In genomic region chr11:128054323-128054910, GRCh38 we compare ENCODE assay signal across 8 cellular contexts.
DNase-seq lines count a peak whose midpoint lies in the region; ATAC-seq, FAIRE-seq and TF ChIP-seq lines count a peak whose summit lies in the region.

No MANE protein-coding gene starts in this region.

- FAIRE-seq in frontal cortex (lab: Jason Lieb, UNC): no peak
- FAIRE-seq in D721Med (lab: Jason Lieb, UNC): no peak

- H3K36me3 Mint-ChIP-seq in chondrocyte (ENCODE audit: low read depth): no peaks in the 10 kb centered on the region

- H3K9me3 Mint-ChIP-seq in chondrocyte (ENCODE audit: low read depth): peaks cover 9% of the 10 kb centered on the region

- H3K27ac Mint-ChIP-seq in chondrocyte (ENCODE audit: unreplicated experiment): peak overlapping the region; percentile 98

- H3K4me3 Mint-ChIP-seq in chondrocyte (ENCODE audit: unreplicated experiment): no peak overlapping the region

- DNase-seq in ELR (ENCODE audit: low read depth): peak; percentile 15
- no peak for DNase-seq in chondrocyte (ENCODE audit: low spot score)
- no peak for DNase-seq in KG1 (lab: John Stamatoyannopoulos, UW)
- DNase-seq in frontal cortex (ENCODE audit: low spot score in 2 of 2): no peak
- DNase-seq in stimulated activated CD4-positive, alpha-beta T cell treated with anti-CD3 and anti-CD28 coated beads, Interleukin-1b, Interleukin-23, amount 100 ng/mL, for 48 hours: no peak
- DNase-seq in D721Med (ENCODE audit: insufficient read length, low spot score): no peak

- H3K27me3 Mint-ChIP-seq in chondrocyte (ENCODE audit: low read depth): no peaks in the 10 kb centered on the region

- no peak for TF ChIP-seq CTCF in chondrocyte (IDR thresholded peaks at IDR 0.05)
- TF ChIP-seq CTCF in D721Med (IDR thresholded peaks at IDR 0.05; ENCODE audit: insufficient read depth, missing control alignments): no peak

- peaks cover 61% of the 10 kb centered on the region for H3K4me1 Mint-ChIP-seq in chondrocyte (ENCODE audit: low read depth)

- ATAC-seq in GM21367 (IDR thresholded peaks at IDR 0.05; ENCODE audit: unreplicated experiment): peak; percentile 55
- peak; percentile 50 for ATAC-seq in HG03469 (IDR thresholded peaks at IDR 0.05; ENCODE audit: unreplicated experiment)
